ENCODE assay signal across 4 cellular contexts in genomic region chr12:58655375-58655774, GRCh38.
"Had no signal": no experiment of that assay in that cellular context is flagged by ENCODE, and none has a peak within 500 bp of the region (broad histone marks: within the 10 kb centered on the region; RNA-seq: fewer than 3 reads in every experiment).

No MANE protein-coding gene starts in this region.

- H3K4me3 Mint-ChIP-seq: GM23338, H9, IgD-negative memory B cell had no signal

- H3K27ac Mint-ChIP-seq: GM23338, H9, IgD-negative memory B cell had no signal

- DNase-seq: H9, HCEC 1CT had no signal

- H3K27me3 Mint-ChIP-seq: IgD-negative memory B cell had no signal

- H3K4me1 Mint-ChIP-seq: GM23338, H9, IgD-negative memory B cell had no signal

- H3K36me3 Mint-ChIP-seq: IgD-negative memory B cell had no signal

- H3K4me3 ChIP-seq: GM23338 had no signal

- ATAC-seq: GM23338 had no signal
